In the genomic region with DNA sequence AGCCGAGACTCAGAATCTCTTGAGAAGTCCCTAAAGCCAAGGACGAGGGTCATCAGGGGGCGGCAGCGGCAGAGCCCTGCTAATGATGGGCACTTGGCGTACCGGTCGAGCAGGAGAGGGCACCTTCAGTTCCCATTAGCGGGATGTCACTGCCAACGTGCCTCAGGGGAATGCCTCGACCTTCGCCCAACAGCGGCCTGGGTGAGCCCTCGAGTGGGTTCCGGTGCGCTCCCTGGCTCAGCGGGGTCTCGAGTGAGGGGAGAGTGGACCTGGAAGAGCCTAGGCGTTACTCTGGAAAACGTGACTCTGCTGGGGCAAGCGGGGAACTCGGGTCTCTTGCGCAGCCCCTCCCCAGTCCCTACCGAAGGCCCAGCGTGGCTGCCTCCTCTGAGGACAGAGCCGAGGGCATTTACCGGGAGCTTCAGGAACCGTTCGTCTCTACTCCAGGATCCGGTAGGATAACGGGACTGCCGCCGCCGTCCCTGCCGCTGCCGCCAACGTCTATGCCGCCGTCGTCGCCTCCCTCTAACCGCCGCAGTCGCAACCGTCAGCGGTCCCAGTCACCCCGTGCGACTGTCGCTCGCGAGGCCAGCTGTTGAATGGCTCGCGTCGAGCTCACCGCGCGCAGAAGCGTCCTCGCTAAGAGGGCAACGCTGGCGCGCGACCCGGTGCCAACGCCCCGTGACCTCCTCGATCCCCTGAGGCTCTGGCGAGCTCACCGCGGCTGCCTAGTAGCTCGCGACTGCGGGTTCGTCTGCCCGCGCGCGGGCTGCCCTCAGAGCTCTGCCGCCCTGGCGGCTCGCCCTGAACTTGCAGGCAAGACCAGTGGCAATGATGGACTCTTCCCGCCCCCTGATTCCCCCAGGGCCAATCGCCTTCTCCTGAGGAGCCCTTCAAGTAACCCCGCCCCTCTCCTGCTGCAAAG, we compare ENCODE assay signal across 8 cellular contexts.
A peak's percentile ranks its signal among the peaks of the same experiment; 100 is the strongest.
DNase-seq lines count a peak whose midpoint lies in the region; ATAC-seq lines count a peak whose summit lies in the region.

No MANE protein-coding gene starts in this region.

- ATAC-seq in HG03432 (IDR thresholded peaks at IDR 0.05; ENCODE audit: unreplicated experiment): peak; percentile 84
- ATAC-seq in GM18867 (IDR thresholded peaks at IDR 0.05; ENCODE audit: unreplicated experiment): no peak
- ATAC-seq in HG02571 (IDR thresholded peaks at IDR 0.05; ENCODE audit: unreplicated experiment): no peak

- DNase-seq in activated T-helper 1 cell treated with Interleukin-2 at 50 U/mL for 16 hours (ENCODE audit: low read depth) (peak; percentile 22), fibroblast of the conjunctiva (ENCODE audit: low read depth) (peak; percentile 18), retina (peak; percentile 60), 8988T (no peak), NCI-H774 (lab: John Stamatoyannopoulos, UW) (no peak)

Comparison
In these comparisons a context has a peak if more than half of its experiments do, and no peak if none do; other contexts are left out.
1. DNase-seq: peak in activated T-helper 1 cell treated with Interleukin-2 at 50 U/mL for 16 hours (single experiment), fibroblast of the conjunctiva (single experiment) and retina (single experiment); none in 8988T (single experiment) and NCI-H774 (single experiment).